ENCODE assay signal across 17 cellular contexts in the genomic region with DNA sequence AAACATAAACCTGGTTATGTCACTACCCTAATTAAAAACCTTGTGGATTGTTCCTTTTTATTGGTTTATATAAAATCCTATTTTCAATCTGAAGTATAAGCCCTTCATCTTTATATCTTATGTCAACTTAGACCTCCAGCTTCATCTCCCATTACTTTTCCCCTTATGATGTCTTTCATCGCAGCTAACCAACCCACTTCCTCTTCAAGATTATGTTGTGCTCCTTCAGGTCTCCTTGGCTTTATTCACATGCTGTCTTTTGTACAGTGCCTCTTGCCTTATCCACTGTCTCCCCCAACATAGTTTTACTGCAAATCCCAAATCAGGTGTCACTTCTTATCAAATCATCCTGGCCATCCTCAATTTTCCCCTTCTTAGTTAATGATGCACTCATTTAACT. TPM values are rescaled to one million over a fixed set of nuclear protein-coding genes. Genes with fewer than 3 reads are reported as not detected.
DNase-seq lines count a peak whose midpoint lies in the region; ATAC-seq and TF ChIP-seq lines count a peak whose summit lies in the region.
"Had no signal": no experiment of that assay in that cellular context is flagged by ENCODE, and none has a peak within 500 bp of the region (broad histone marks: within the 10 kb centered on the region; RNA-seq: fewer than 3 reads in every experiment).

No MANE protein-coding gene starts in this region.

- no peak overlapping the region for H3K4me3 Mint-ChIP-seq in activated naive CD8-positive, alpha-beta T cell treated with anti-CD3 and anti-CD28 coated beads, Interleukin-2, amount 10 ng/mL, durations not matched to agents 7 days and 5 days
- no peak overlapping the region for H3K4me3 Mint-ChIP-seq in activated naive CD8-positive, alpha-beta T cell treated with anti-CD3 and anti-CD28 coated beads, Interleukin-2, amount 50 U/mL, for 24 hours
- H3K4me3 Mint-ChIP-seq in T-cell (no peak overlapping the region), nephron progenitor cell (no peak overlapping the region), glutamatergic neuron (ENCODE audit: unreplicated experiment) (no peak overlapping the region)

- peak overlapping the region; percentile 17 for H3K27ac Mint-ChIP-seq in activated naive CD8-positive, alpha-beta T cell treated with anti-CD3 and anti-CD28 coated beads, Interleukin-2, amount 10 ng/mL, durations not matched to agents 7 days and 5 days
- H3K27ac Mint-ChIP-seq in activated naive CD8-positive, alpha-beta T cell treated with anti-CD3 and anti-CD28 coated beads, Interleukin-2, amount 50 U/mL, for 24 hours, result no peak overlapping the region
- peak overlapping the region; percentile 0 to 13 for H3K27ac Mint-ChIP-seq in T-cell
- H3K27ac Mint-ChIP-seq in nephron progenitor cell, result peak overlapping the region; percentile 5
- H3K27ac Mint-ChIP-seq in glutamatergic neuron (ENCODE audit: unreplicated experiment), result no peak overlapping the region

- POLR2A ChIA-PET in activated naive CD8-positive, alpha-beta T cell treated with anti-CD3 and anti-CD28 coated beads, Interleukin-2, amount 10 ng/mL, durations not matched to agents 7 days and 5 days (lab: Charles Lee), result no interaction called here
- POLR2A ChIA-PET in T-cell (lab: Charles Lee), result no interaction called here

- peak; percentile 56 for ATAC-seq in activated naive CD8-positive, alpha-beta T cell treated with anti-CD3 and anti-CD28 coated beads, Interleukin-2, amount 10 ng/mL, durations not matched to agents 7 days and 5 days (ENCODE audit: low read depth)
- no peak for ATAC-seq in activated naive CD8-positive, alpha-beta T cell treated with anti-CD3 and anti-CD28 coated beads, Interleukin-2, amount 50 U/mL, for 24 hours
- peak in 2 of 4 experiments; percentile 56 to 57 for ATAC-seq in T-cell (replicated peaks in 1 of 4)
- no peak for ATAC-seq in HG03280 (IDR thresholded peaks at IDR 0.05; ENCODE audit: unreplicated experiment)
- no peak for ATAC-seq in left ventricle myocardium superior
- ATAC-seq: A549 had no signal

- intact Hi-C loops in left ventricle myocardium superior (cut with micrococcal nuclease), result no loop called here

- no peak for DNase-seq in activated naive CD8-positive, alpha-beta T cell treated with anti-CD3 and anti-CD28 coated beads, Interleukin-2, amount 10 ng/mL, durations not matched to agents 7 days and 5 days
- no peak for DNase-seq in activated naive CD8-positive, alpha-beta T cell treated with anti-CD3 and anti-CD28 coated beads, Interleukin-2, amount 50 U/mL, for 24 hours
- DNase-seq in Jurkat, Clone E6-1 (ENCODE audit: low read depth, low spot score), result peak; percentile 55
- DNase-seq in T-cell (no peak), nephron progenitor cell (no peak), glutamatergic neuron (no peak), left ventricle myocardium superior (no peak)
- DNase-seq: KG1, NCI-H1105, NCI-H2081, NCI-H446 treated with DMSO at 0.1 percent for 48 hours, NCI-H69, SHP77 had no signal

- CTCF ChIA-PET in T-cell (lab: Charles Lee), result no interaction called here

- peaks cover 8% of the 10 kb centered on the region for H3K36me3 Mint-ChIP-seq in activated naive CD8-positive, alpha-beta T cell treated with anti-CD3 and anti-CD28 coated beads, Interleukin-2, amount 10 ng/mL, durations not matched to agents 7 days and 5 days
- no peaks in the 10 kb centered on the region for H3K36me3 Mint-ChIP-seq in activated naive CD8-positive, alpha-beta T cell treated with anti-CD3 and anti-CD28 coated beads, Interleukin-2, amount 50 U/mL, for 24 hours (ENCODE audit: low read depth)
- peaks cover 3% of the 10 kb centered on the region for H3K36me3 Mint-ChIP-seq in T-cell
- H3K36me3 Mint-ChIP-seq in nephron progenitor cell (ENCODE audit: low read depth), result peaks cover 5% of the 10 kb centered on the region
- no peaks in the 10 kb centered on the region for H3K36me3 Mint-ChIP-seq in glutamatergic neuron (ENCODE audit: unreplicated experiment)

- H3K4me3 ChIP-seq in Jurkat, Clone E6-1 (ENCODE audit: low read length), result no peak overlapping the region
- H3K4me3 ChIP-seq: A549, BLaER1, SK-N-MC had no signal

- TF ChIP-seq CTCF in nephron progenitor cell (IDR thresholded peaks at IDR 0.05) (no peak), glutamatergic neuron (IDR thresholded peaks at IDR 0.05; ENCODE audit: partially characterized antibody, unreplicated experiment) (no peak)

- H3K4me1 Mint-ChIP-seq in activated naive CD8-positive, alpha-beta T cell treated with anti-CD3 and anti-CD28 coated beads, Interleukin-2, amount 10 ng/mL, durations not matched to agents 7 days and 5 days, result peaks cover 36% of the 10 kb centered on the region
- H3K4me1 Mint-ChIP-seq in activated naive CD8-positive, alpha-beta T cell treated with anti-CD3 and anti-CD28 coated beads, Interleukin-2, amount 50 U/mL, for 24 hours, result peaks cover 52% of the 10 kb centered on the region
- H3K4me1 Mint-ChIP-seq in T-cell, result peaks cover 37 to 54% (median 40%) of the 10 kb centered on the region in 3 donors
- peaks cover 5% of the 10 kb centered on the region for H3K4me1 Mint-ChIP-seq in nephron progenitor cell
- H3K4me1 Mint-ChIP-seq in glutamatergic neuron (ENCODE audit: low read depth, unreplicated experiment), result peaks cover 4% of the 10 kb centered on the region

- peaks cover 1% of the 10 kb centered on the region for H3K9me3 Mint-ChIP-seq in activated naive CD8-positive, alpha-beta T cell treated with anti-CD3 and anti-CD28 coated beads, Interleukin-2, amount 10 ng/mL, durations not matched to agents 7 days and 5 days
- no peaks in the 10 kb centered on the region for H3K9me3 Mint-ChIP-seq in activated naive CD8-positive, alpha-beta T cell treated with anti-CD3 and anti-CD28 coated beads, Interleukin-2, amount 50 U/mL, for 24 hours
- H3K9me3 Mint-ChIP-seq in T-cell (no peaks in the 10 kb centered on the region), nephron progenitor cell (peaks cover 4% of the 10 kb centered on the region), glutamatergic neuron (ENCODE audit: unreplicated experiment) (peaks cover 2% of the 10 kb centered on the region)

- no peaks in the 10 kb centered on the region for H3K27me3 Mint-ChIP-seq in activated naive CD8-positive, alpha-beta T cell treated with anti-CD3 and anti-CD28 coated beads, Interleukin-2, amount 10 ng/mL, durations not matched to agents 7 days and 5 days
- H3K27me3 Mint-ChIP-seq in activated naive CD8-positive, alpha-beta T cell treated with anti-CD3 and anti-CD28 coated beads, Interleukin-2, amount 50 U/mL, for 24 hours, result no peaks in the 10 kb centered on the region
- H3K27me3 Mint-ChIP-seq in T-cell, result no peaks in the 10 kb centered on the region
- H3K27me3 Mint-ChIP-seq in nephron progenitor cell (ENCODE audit: low read depth, poor library complexity), result no peaks in the 10 kb centered on the region
- peaks cover 3% of the 10 kb centered on the region for H3K27me3 Mint-ChIP-seq in glutamatergic neuron (ENCODE audit: unreplicated experiment)

RNA-seq across cellular contexts. Expression of gene MBD5, which starts 25.9 kb away (rescaled TPM):
- 10 to 100 TPM; 49.8 to 51.4 TPM for total RNA-seq in activated naive CD8-positive, alpha-beta T cell treated with anti-CD3 and anti-CD28 coated beads, Interleukin-2, amount 10 ng/mL, durations not matched to agents 7 days and 5 days
- polyA plus RNA-seq in Jurkat, Clone E6-1 (2012; ENCODE audit: insufficient read depth, insufficient read length), result 12.6 TPM
- total RNA-seq in T-cell, result 10 to 100 TPM; 34.6 to 81.9 (median 45.6) TPM
- 95.4 TPM for total RNA-seq in glutamatergic neuron (ENCODE audit: unreplicated experiment)
- total RNA-seq in left ventricle myocardium superior, result 33.7 TPM

RNA-seq across cellular contexts. Expression of gene ORC4, which starts 26.3 kb away (rescaled TPM):
- 10 to 100 TPM; 40.0 to 42.3 TPM for total RNA-seq in activated naive CD8-positive, alpha-beta T cell treated with anti-CD3 and anti-CD28 coated beads, Interleukin-2, amount 10 ng/mL, durations not matched to agents 7 days and 5 days
- polyA plus RNA-seq in Jurkat, Clone E6-1 (2012; ENCODE audit: insufficient read depth, insufficient read length), result 28.3 TPM
- total RNA-seq in T-cell (10 to 100 TPM; 40.3 to 46.8 (median 42.1) TPM), glutamatergic neuron (ENCODE audit: unreplicated experiment) (72.9 TPM), left ventricle myocardium superior (49.2 TPM)

Comparison
In these comparisons a context has a peak if more than half of its experiments do, and no peak if none do; other contexts are left out.
1. H3K27ac Mint-ChIP-seq: peak in activated naive CD8-positive, alpha-beta T cell treated with anti-CD3 and anti-CD28 coated beads, Interleukin-2, amount 10 ng/mL, durations not matched to agents 7 days and 5 days (single experiment), T-cell (2 of 2) and nephron progenitor cell (single experiment); none in activated naive CD8-positive, alpha-beta T cell treated with anti-CD3 and anti-CD28 coated beads, Interleukin-2, amount 50 U/mL, for 24 hours (single experiment) and glutamatergic neuron (single experiment).